Comparison of ENCODE assay signal across 1 cellular context in the genomic region with DNA sequence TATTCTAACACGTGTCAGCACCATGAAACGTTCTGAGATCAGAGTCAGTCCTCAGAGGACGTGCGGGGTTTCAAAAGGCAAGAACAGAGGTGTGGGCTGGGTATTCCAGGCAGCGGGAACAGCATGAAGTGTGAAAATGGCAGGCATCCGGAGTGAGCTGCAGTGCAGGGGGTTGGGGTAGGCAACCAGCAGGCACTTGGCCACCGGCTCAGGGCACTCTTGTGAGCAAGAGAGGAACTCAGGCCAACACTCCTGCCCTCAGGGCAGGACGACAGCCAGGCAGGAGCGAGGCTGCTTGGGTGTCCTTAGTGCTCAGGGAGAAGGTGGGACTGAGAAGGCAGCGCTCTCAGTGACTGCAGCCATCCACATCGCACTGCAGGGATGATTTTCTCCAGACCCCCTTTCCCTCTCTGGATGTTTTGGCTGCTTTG.
TF ChIP-seq lines count a peak whose summit lies in the region.

No MANE protein-coding gene starts in this region.

TF ChIP-seq in SK-N-SH treated with all-trans-retinoic acid at 6 μM for 48 hours, 23 proteins besides CTCF, POLR2A, EP300 and RAD21 (continued from another document):
- TF ChIP-seq PATZ1 (CRISPR knock-in tag; IDR thresholded peaks at IDR 0.05; ENCODE audit: borderline replicate concordance) (no peak), OSR1 (CRISPR knock-in tag; IDR thresholded peaks at IDR 0.05) (no peak), BACH2 (CRISPR knock-in tag; IDR thresholded peaks at IDR 0.05; ENCODE audit: borderline replicate concordance) (no peak), ESRRG (CRISPR knock-in tag; IDR thresholded peaks at IDR 0.05) (no peak), GLIS3 (CRISPR knock-in tag; IDR thresholded peaks at IDR 0.05) (no peak), SNAI2 (CRISPR knock-in tag; IDR thresholded peaks at IDR 0.05) (no peak), ZNF565 (CRISPR knock-in tag; conservative IDR thresholded peaks at IDR 0.05; ENCODE audit: low read depth) (no peak)
- TF ChIP-seq, protein P1, sequence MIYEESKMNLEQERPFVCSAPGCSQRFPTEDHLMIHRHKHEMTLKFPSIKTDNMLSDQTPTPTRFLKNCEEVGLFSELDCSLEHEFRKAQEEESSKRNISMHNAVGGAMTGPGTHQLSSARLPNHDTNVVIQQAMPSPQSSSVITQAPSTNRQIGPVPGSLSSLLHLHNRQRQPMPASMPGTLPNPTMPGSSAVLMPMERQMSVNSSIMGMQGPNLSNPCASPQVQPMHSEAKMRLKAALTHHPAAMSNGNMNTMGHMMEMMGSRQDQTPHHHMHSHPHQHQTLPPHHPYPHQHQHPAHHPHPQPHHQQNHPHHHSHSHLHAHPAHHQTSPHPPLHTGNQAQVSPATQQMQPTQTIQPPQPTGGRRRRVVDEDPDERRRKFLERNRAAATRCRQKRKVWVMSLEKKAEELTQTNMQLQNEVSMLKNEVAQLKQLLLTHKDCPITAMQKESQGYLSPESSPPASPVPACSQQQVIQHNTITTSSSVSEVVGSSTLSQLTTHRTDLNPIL (CRISPR knock-in tag; IDR thresholded peaks at IDR 0.05; ENCODE audit: low read depth) = no peak
